14 cellular contexts compared by ENCODE assay signal in the genomic region with DNA sequence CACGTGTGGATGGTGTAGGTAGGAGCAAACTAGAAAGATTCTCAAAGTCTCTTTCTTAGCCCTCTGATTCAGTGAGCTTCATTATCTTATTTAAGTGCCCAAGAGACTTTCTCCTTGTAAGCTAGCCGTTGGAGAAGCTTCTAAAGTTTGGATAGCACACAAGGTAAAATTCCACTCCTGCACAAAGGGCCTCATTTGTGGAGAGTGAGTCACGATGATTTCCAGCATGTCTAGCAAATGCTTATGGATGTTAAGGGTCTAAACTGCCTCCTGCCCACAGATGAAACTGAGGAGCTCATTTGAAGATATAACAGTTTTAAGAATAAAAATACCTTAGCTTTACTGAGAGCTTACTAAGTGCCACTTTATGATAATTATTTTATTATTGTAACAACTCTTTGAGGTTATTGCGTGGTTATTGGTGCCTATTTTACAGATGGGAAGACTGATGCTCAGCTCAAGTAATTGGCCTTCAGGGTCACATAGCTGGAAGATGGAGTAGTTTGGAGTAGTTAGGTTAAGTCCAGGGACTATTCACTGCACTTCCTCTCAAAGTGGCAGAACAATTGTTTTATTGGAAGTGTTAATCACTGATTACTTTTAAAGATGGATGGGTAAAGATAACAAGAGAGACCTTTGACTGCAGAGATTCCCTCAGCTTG.
DNase-seq lines count a peak whose midpoint lies in the region; ATAC-seq and TF ChIP-seq lines count a peak whose summit lies in the region.
"Had no signal": no experiment of that assay in that cellular context is flagged by ENCODE, and none has a peak within 500 bp of the region (broad histone marks: within the 10 kb centered on the region; RNA-seq: fewer than 3 reads in every experiment).

No MANE protein-coding gene starts in this region.

- H3K9me3 Mint-ChIP-seq in GM23338 = no peaks in the 10 kb centered on the region; the same call in 2 of the 3 replicates

- H3K79me2 ChIP-seq in GM23338 (replicated peaks; ENCODE audit: insufficient read depth) = no peaks in the 10 kb centered on the region

- WGBS in esophagus muscularis mucosa = 65% methylated on average over 4 of the region's 4 CpGs

- no peak overlapping the region for H3K4me3 Mint-ChIP-seq in GM23338
- H3K4me3 Mint-ChIP-seq: neural progenitor cell had no signal

- TF ChIP-seq CTCF in GM23338 (conservative IDR thresholded peaks at IDR 0.05; ENCODE audit: low read depth in 2 of 2) (no peak), RWPE2 (IDR thresholded peaks at IDR 0.05; ENCODE audit: poor library complexity, severe bottlenecking) (no peak), esophagus muscularis mucosa (IDR thresholded peaks at IDR 0.05) (no peak)

- no peak for DNase-seq in GM23338 (ENCODE audit: low spot score)
- DNase-seq in RWPE2 (ENCODE audit: low spot score) = no peak
- DNase-seq in esophagus muscularis mucosa (ENCODE audit: extremely low spot score) = no peak
- DNase-seq in renal cortical epithelial cell (ENCODE audit: low read depth) = peak; percentile 92
- no peak for DNase-seq in activated naive CD4-positive, alpha-beta T cell (lab: John Stamatoyannopoulos, UW)
- no peak for DNase-seq in effector CD4-positive, alpha-beta T cell
- DNase-seq in middle frontal gyrus (ENCODE audit: extremely low spot score, low spot score) = no peak
- DNase-seq in NCI-H510A treated with DMSO at 0.1 percent for 48 hours (lab: John Stamatoyannopoulos, UW) = no peak
- DNase-seq: activated naive CD4-positive, alpha-beta T cell treated with anti-CD3 and anti-CD28 coated beads, Interleukin-2, amount 50 U/mL, for 16 hours; left cardiac atrium; MM.1S had no signal

- H3K9me2 ChIP-seq in GM23338 (ENCODE audit: insufficient read depth) = no peaks in the 10 kb centered on the region

- no peaks in the 10 kb centered on the region for H3K36me3 ChIP-seq in GM23338 (ENCODE audit: insufficient read depth)
- no peaks in the 10 kb centered on the region for H3K36me3 ChIP-seq in RWPE2 (ENCODE audit: low read depth)
- no peaks in the 10 kb centered on the region for H3K36me3 ChIP-seq in esophagus muscularis mucosa
- H3K36me3 ChIP-seq: neural progenitor cell, tibial nerve had no signal

- H3K27ac ChIP-seq in GM23338 (ENCODE audit: low read depth) = no peak overlapping the region
- H3K27ac ChIP-seq in RWPE2 (ENCODE audit: poor library complexity, severe bottlenecking) = peak overlapping the region; percentile 30
- H3K27ac ChIP-seq in esophagus muscularis mucosa (replicated peaks in 1 of 4) = peak overlapping the region; percentile 5 to 59 (median 44)
- H3K27ac ChIP-seq: coronary artery, neural progenitor cell, tibial nerve had no signal

- intact Hi-C loops in esophagus muscularis mucosa (cut with DNase I) = no loop called here

- no peaks in the 10 kb centered on the region for H3F3A ChIP-seq in GM23338 (replicated peaks; ENCODE audit: low read depth)

- H3K4me3 ChIP-seq in GM23338 (no peak overlapping the region), RWPE2 (ENCODE audit: severe bottlenecking) (no peak overlapping the region), esophagus muscularis mucosa (no peak overlapping the region)
- H3K4me3 ChIP-seq: coronary artery, neural progenitor cell, tibial nerve had no signal

- TF ChIP-seq EP300 in esophagus muscularis mucosa (IDR thresholded peaks at IDR 0.05) = no peak

- peak overlapping the region; percentile 77; the same call in 1 of the 2 replicates for H2AFZ ChIP-seq in GM23338
- H2AFZ ChIP-seq: neural progenitor cell had no signal

- H3K9me3 ChIP-seq in RWPE2 (ENCODE audit: severe bottlenecking) (no peaks in the 10 kb centered on the region), esophagus muscularis mucosa (no peaks in the 10 kb centered on the region)
- H3K9me3 ChIP-seq: tibial nerve had no signal

- H3K4me2 ChIP-seq in GM23338 = no peak overlapping the region
- H3K4me2 ChIP-seq: neural progenitor cell had no signal

- H3K27me3 Mint-ChIP-seq in GM23338 (ENCODE audit: insufficient read depth, low read depth, poor library complexity) = peaks cover 1% of the 10 kb centered on the region

- H4K20me1 ChIP-seq in GM23338 (replicated peaks; ENCODE audit: insufficient read depth) = no peaks in the 10 kb centered on the region

- H3K27me3 ChIP-seq in GM23338 (ENCODE audit: insufficient read depth) (no peaks in the 10 kb centered on the region), RWPE2 (ENCODE audit: insufficient read depth, poor library complexity, severe bottlenecking) (no peaks in the 10 kb centered on the region), esophagus muscularis mucosa (no peaks in the 10 kb centered on the region)
- H3K27me3 ChIP-seq: neural progenitor cell, tibial nerve had no signal

- peaks cover 13% of the 10 kb centered on the region; the same call in 1 of the 2 replicates for H3K4me1 ChIP-seq in GM23338 (ENCODE audit: insufficient read depth)
- peaks cover 27% of the 10 kb centered on the region for H3K4me1 ChIP-seq in RWPE2 (ENCODE audit: insufficient read depth, poor library complexity, severe bottlenecking)
- peaks cover 8 to 43% (median 34%) of the 10 kb centered on the region in 4 donors for H3K4me1 ChIP-seq in esophagus muscularis mucosa

- TF ChIP-seq POLR2A in esophagus muscularis mucosa (IDR thresholded peaks at IDR 0.05; ENCODE audit: low read depth) = no peak

- no peaks in the 10 kb centered on the region; the same call in 2 of the 3 replicates for H3K36me3 Mint-ChIP-seq in GM23338 (ENCODE audit: low read depth)
- H3K36me3 Mint-ChIP-seq: neural progenitor cell had no signal

- peaks cover 24% of the 10 kb centered on the region for H3K4me1 Mint-ChIP-seq in GM23338

- ATAC-seq in GM23338 (no peak), RWPE2 (ENCODE audit: low read depth) (peak; percentile 41; the same call in 2 of the 3 replicates)

- H3K27ac Mint-ChIP-seq in GM23338 = no peak overlapping the region

TF ChIP-seq in GM23338, 12 proteins besides CTCF, POLR2A, EP300 and RAD21:
- TF ChIP-seq, protein P1, sequence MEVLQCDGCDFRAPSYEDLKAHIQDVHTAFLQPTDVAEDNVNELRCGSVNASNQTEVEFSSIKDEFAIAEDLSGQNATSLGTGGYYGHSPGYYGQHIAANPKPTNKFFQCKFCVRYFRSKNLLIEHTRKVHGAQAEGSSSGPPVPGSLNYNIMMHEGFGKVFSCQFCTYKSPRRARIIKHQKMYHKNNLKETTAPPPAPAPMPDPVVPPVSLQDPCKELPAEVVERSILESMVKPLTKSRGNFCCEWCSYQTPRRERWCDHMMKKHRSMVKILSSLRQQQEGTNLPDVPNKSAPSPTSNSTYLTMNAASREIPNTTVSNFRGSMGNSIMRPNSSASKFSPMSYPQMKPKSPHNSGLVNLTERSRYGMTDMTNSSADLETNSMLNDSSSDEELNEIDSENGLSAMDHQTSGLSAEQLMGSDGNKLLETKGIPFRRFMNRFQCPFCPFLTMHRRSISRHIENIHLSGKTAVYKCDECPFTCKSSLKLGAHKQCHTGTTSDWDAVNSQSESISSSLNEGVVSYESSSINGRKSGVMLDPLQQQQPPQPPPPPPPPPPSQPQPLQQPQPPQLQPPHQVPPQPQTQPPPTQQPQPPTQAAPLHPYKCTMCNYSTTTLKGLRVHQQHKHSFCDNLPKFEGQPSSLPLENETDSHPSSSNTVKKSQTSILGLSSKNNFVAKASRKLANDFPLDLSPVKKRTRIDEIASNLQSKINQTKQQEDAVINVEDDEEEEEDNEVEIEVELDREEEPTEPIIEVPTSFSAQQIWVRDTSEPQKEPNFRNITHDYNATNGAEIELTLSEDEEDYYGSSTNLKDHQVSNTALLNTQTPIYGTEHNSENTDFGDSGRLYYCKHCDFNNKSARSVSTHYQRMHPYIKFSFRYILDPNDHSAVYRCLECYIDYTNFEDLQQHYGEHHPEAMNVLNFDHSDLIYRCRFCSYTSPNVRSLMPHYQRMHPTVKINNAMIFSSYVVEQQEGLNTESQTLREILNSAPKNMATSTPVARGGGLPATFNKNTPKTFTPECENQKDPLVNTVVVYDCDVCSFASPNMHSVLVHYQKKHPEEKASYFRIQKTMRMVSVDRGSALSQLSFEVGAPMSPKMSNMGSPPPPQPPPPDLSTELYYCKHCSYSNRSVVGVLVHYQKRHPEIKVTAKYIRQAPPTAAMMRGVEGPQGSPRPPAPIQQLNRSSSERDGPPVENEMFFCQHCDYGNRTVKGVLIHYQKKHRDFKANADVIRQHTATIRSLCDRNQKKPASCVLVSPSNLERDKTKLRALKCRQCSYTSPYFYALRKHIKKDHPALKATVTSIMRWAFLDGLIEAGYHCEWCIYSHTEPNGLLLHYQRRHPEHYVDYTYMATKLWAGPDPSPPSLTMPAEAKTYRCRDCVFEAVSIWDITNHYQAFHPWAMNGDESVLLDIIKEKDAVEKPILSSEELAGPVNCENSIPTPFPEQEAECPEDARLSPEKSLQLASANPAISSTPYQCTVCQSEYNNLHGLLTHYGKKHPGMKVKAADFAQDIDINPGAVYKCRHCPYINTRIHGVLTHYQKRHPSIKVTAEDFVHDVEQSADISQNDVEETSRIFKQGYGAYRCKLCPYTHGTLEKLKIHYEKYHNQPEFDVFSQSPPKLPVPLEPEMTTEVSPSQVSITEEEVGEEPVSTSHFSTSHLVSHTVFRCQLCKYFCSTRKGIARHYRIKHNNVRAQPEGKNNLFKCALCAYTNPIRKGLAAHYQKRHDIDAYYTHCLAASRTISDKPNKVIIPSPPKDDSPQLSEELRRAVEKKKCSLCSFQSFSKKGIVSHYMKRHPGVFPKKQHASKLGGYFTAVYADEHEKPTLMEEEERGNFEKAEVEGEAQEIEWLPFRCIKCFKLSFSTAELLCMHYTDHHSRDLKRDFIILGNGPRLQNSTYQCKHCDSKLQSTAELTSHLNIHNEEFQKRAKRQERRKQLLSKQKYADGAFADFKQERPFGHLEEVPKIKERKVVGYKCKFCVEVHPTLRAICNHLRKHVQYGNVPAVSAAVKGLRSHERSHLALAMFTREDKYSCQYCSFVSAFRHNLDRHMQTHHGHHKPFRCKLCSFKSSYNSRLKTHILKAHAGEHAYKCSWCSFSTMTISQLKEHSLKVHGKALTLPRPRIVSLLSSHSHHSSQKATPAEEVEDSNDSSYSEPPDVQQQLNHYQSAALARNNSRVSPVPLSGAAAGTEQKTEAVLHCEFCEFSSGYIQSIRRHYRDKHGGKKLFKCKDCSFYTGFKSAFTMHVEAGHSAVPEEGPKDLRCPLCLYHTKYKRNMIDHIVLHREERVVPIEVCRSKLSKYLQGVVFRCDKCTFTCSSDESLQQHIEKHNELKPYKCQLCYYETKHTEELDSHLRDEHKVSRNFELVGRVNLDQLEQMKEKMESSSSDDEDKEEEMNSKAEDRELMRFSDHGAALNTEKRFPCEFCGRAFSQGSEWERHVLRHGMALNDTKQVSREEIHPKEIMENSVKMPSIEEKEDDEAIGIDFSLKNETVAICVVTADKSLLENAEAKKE (CRISPR knock-in tag; IDR thresholded peaks at IDR 0.05) = no peak
